In genomic region chr5:73709536-73710129, GRCh38 we compare ENCODE assay signal across 19 cellular contexts.
DNase-seq lines count a peak whose midpoint lies in the region; ATAC-seq and TF ChIP-seq lines count a peak whose summit lies in the region.
"Had no signal": no experiment of that assay in that cellular context is flagged by ENCODE, and none has a peak within 500 bp of the region (broad histone marks: within the 10 kb centered on the region; RNA-seq: fewer than 3 reads in every experiment).

No MANE protein-coding gene starts in this region.

- no peak for TF ChIP-seq RAD21 in Ishikawa (IDR thresholded peaks at IDR 0.05; ENCODE audit: low read depth)

- H3K4me3 ChIP-seq in foreskin fibroblast (ENCODE audit: low read depth in 1 of 2, low read length in 2 of 2): no peak overlapping the region
- H3K4me3 ChIP-seq in H7 (ENCODE audit: insufficient read depth, low read depth, low read length): no peak overlapping the region
- H3K4me3 ChIP-seq: pancreas, SJSA1, spleen had no signal

- peaks cover 23% of the 10 kb centered on the region for H3K9me3 Mint-ChIP-seq in WTC11
- H3K9me3 Mint-ChIP-seq: activated naive CD4-positive, alpha-beta T cell treated with anti-CD3 and anti-CD28 coated beads, Interleukin-2, amount 50 U/mL, for 24 hours had no signal

- H3K27ac Mint-ChIP-seq in WTC11: no peak overlapping the region
- H3K27ac Mint-ChIP-seq: activated naive CD4-positive, alpha-beta T cell treated with anti-CD3 and anti-CD28 coated beads, Interleukin-2, amount 50 U/mL, for 24 hours; CD4-positive, alpha-beta memory T cell had no signal

- H3K4me1 Mint-ChIP-seq in WTC11: no peaks in the 10 kb centered on the region
- H3K4me1 Mint-ChIP-seq: activated naive CD4-positive, alpha-beta T cell treated with anti-CD3 and anti-CD28 coated beads, Interleukin-2, amount 50 U/mL, for 24 hours; CD4-positive, alpha-beta memory T cell had no signal

- in situ Hi-C loops in ACHN (cut with HindIII; ENCODE audit: low pct_ligation_motif_present, low pct_unique_long_range_greater_than_20kb, low sequenced_read_pairs): no loop called here

- POLR2A ChIA-PET in WTC11 (lab: Charles Lee): no interaction called here

- peaks cover 3% of the 10 kb centered on the region; the same call in 1 of the 2 replicates for H3K36me3 Mint-ChIP-seq in WTC11
- H3K36me3 Mint-ChIP-seq: activated naive CD4-positive, alpha-beta T cell treated with anti-CD3 and anti-CD28 coated beads, Interleukin-2, amount 50 U/mL, for 24 hours; CD4-positive, alpha-beta memory T cell had no signal

- peak; percentile 57; the same call in 1 of the 2 replicates for TF ChIP-seq EP300 in Ishikawa (IDR thresholded peaks at IDR 0.05; ENCODE audit: borderline replicate concordance)

- DNase-seq in ACHN (peak; percentile 22), WTC11 (ENCODE audit: low spot score) (no peak), foreskin fibroblast (peak; percentile 45 to 50), H7 (no peak), DMS53 (lab: John Stamatoyannopoulos, UW) (no peak), mesenteric fat pad (ENCODE audit: low spot score) (no peak)
- DNase-seq in stimulated activated naive CD4-positive, alpha-beta T cell (lab: John Stamatoyannopoulos, UW): no peak
- DNase-seq: activated CD4-positive, alpha-beta T cell treated with anti-CD3 and anti-CD28 coated beads, Interleukin-2, amount 50 U/mL, for 4 hours; activated T-cell treated with anti-CD3 and anti-CD28 coated beads, Interleukin-2, amount 50 U/mL, for 1 hour; CD4-positive, alpha-beta memory T cell; DND-41; effector CD4-positive, alpha-beta T cell; Kasumi-1; pancreas; spleen; stimulated activated naive CD8-positive, alpha-beta T cell treated with anti-CD3 and anti-CD28 coated beads, Interleukin-15, Interleukin-2, amounts not matched to agents 100 U/mL and 50 U/mL, for 24 hours had no signal

- CTCF ChIA-PET in WTC11 (lab: Charles Lee): no interaction called here

- H3K27me3 ChIP-seq in H7 (ENCODE audit: control insufficient read depth, insufficient read depth, low read length): no peaks in the 10 kb centered on the region
- H3K27me3 ChIP-seq: pancreas, SJSA1, spleen had no signal

- no peak for TF ChIP-seq CTCF in WTC11 (IDR thresholded peaks at IDR 0.05)
- TF ChIP-seq CTCF in foreskin fibroblast (IDR thresholded peaks at IDR 0.05; ENCODE audit: low read depth, low read length): no peak

- no peak overlapping the region for H3K4me3 Mint-ChIP-seq in WTC11
- H3K4me3 Mint-ChIP-seq: activated naive CD4-positive, alpha-beta T cell treated with anti-CD3 and anti-CD28 coated beads, Interleukin-2, amount 50 U/mL, for 24 hours; CD4-positive, alpha-beta memory T cell had no signal

- no peaks in the 10 kb centered on the region for H3K36me3 ChIP-seq in H7 (replicated peaks; ENCODE audit: control insufficient read depth, insufficient read depth, low read length)
- H3K36me3 ChIP-seq: pancreas, spleen had no signal

- no peaks in the 10 kb centered on the region for H3K27me3 Mint-ChIP-seq in WTC11 (ENCODE audit: low read depth)

- ATAC-seq in WTC11: no peak
- ATAC-seq: pancreas; stimulated activated naive CD8-positive, alpha-beta T cell treated with anti-CD3 and anti-CD28 coated beads, Interleukin-15, Interleukin-2, amounts not matched to agents 100 U/mL and 50 U/mL, for 24 hours had no signal

TF ChIP-seq in Ishikawa, 13 proteins besides CTCF, POLR2A, EP300 and RAD21:
- TF ChIP-seq TEAD4 (IDR thresholded peaks at IDR 0.05): peak; percentile 63
- TF ChIP-seq TCF12 (IDR thresholded peaks at IDR 0.05; ENCODE audit: low read depth): peak; percentile 74
- TF ChIP-seq NFIC (IDR thresholded peaks at IDR 0.05): peak; percentile 62; the same call in 1 of the 2 replicates
- TF ChIP-seq YY1 (IDR thresholded peaks at IDR 0.05; ENCODE audit: low read depth): no peak

TF ChIP-seq in WTC11, 78 proteins besides CTCF, POLR2A, EP300 and RAD21:
- TF ChIP-seq ZNF219 (CRISPR knock-in tag; IDR thresholded peaks at IDR 0.05; ENCODE audit: borderline replicate concordance) (no peak), GTF2I (CRISPR knock-in tag; conservative IDR thresholded peaks at IDR 0.05) (0 out of 2 replicates have a peak, but pooled peaks have one; percentile 5)
TF ChIP-seq in WTC11: peak in this region for 1.

Comparison
In these comparisons a context has a peak if more than half of its experiments do, and no peak if none do; other contexts are left out.
1. DNase-seq: peak in ACHN (single experiment) and foreskin fibroblast (2 of 2); none in WTC11 (single experiment), H7 (single experiment), DMS53 (single experiment), stimulated activated naive CD4-positive, alpha-beta T cell (0 of 6) and mesenteric fat pad (single experiment).